Comparison of ENCODE assay signal across 9 cellular contexts in genomic region chr16:84228321-84228838, GRCh38. TPM values are rescaled to one million over a fixed set of nuclear protein-coding genes. Genes with fewer than 3 reads are reported as not detected.
DNase-seq lines count a peak whose midpoint lies in the region; ATAC-seq and TF ChIP-seq lines count a peak whose summit lies in the region.
"Had no signal": no experiment of that assay in that cellular context is flagged by ENCODE, and none has a peak within 500 bp of the region (broad histone marks: within the 10 kb centered on the region; RNA-seq: fewer than 3 reads in every experiment).

No MANE protein-coding gene starts in this region.

- intact Hi-C loops in body of pancreas (cut with DNase I): no loop called here
- intact Hi-C loops in aorta (cut with DNase I): no loop called here

- H3K4me1 ChIP-seq in body of pancreas (no peaks in the 10 kb centered on the region), aorta (ENCODE audit: control insufficient read depth in 1 of 2, insufficient read depth in 2 of 2, low read length in 2 of 2) (no peaks in the 10 kb centered on the region)

- 36 to 54% methylated on average over 16 to 17 of the region's 17 CpGs for WGBS in body of pancreas, 2 donors
- 11 to 24% methylated on average over 17 of the region's 17 CpGs for WGBS in aorta, 2 donors

- no peak overlapping the region for H3K27ac ChIP-seq in body of pancreas
- H3K27ac ChIP-seq in aorta (ENCODE audit: low read depth in 1 of 2, low read length in 2 of 2): no peak overlapping the region

- no peak overlapping the region for H3K4me3 ChIP-seq in body of pancreas
- H3K4me3 ChIP-seq in kidney epithelial cell (ENCODE audit: low read depth, low read length): no peak overlapping the region
- no peak overlapping the region for H3K4me3 ChIP-seq in aorta (ENCODE audit: low read length in 2 of 2)

- H3K36me3 ChIP-seq in body of pancreas (replicated peaks in 1 of 2; ENCODE audit: insufficient read depth in 1 of 2, low read depth in 2 of 2) (no peaks in the 10 kb centered on the region), kidney epithelial cell (ENCODE audit: control insufficient read depth, insufficient read depth, low read length) (no peaks in the 10 kb centered on the region), aorta (ENCODE audit: control insufficient read depth in 1 of 2, insufficient read depth in 2 of 2, low read length in 1 of 2) (no peaks in the 10 kb centered on the region)

- DNase-seq in SHP77 (lab: John Stamatoyannopoulos, UW): peak; percentile 19 to 28
- DNase-seq in SHP77 treated with DMSO at 0.1 percent for 48 hours (lab: John Stamatoyannopoulos, UW): no peak
- peak; percentile 20 to 46 (median 38) for DNase-seq in body of pancreas
- peak; percentile 67 for DNase-seq in kidney epithelial cell (ENCODE audit: low read depth)
- DNase-seq in aorta: peak; percentile 92 to 95
- no peak for DNase-seq in activated naive CD4-positive, alpha-beta T cell treated with Interleukin-2 at 50 U/mL for 16 hours
- DNase-seq: DND-41 had no signal

- ATAC-seq in body of pancreas (peak; percentile 64), aorta (ENCODE audit: low FRiP score) (peak; percentile 92), HG03045 (IDR thresholded peaks at IDR 0.05; ENCODE audit: unreplicated experiment) (no peak), HG03139 (IDR thresholded peaks at IDR 0.05; ENCODE audit: unreplicated experiment) (no peak)

- H3K27me3 ChIP-seq in body of pancreas: no peaks in the 10 kb centered on the region
- no peaks in the 10 kb centered on the region for H3K27me3 ChIP-seq in kidney epithelial cell (ENCODE audit: control insufficient read depth, insufficient read depth, low read length)
- no peaks in the 10 kb centered on the region for H3K27me3 ChIP-seq in aorta (ENCODE audit: control insufficient read depth in 1 of 2, insufficient read depth in 2 of 2, low read length in 1 of 2)

- no peak for TF ChIP-seq POLR2A in body of pancreas (IDR thresholded peaks at IDR 0.05)

- H3K9me3 ChIP-seq in body of pancreas (no peaks in the 10 kb centered on the region), aorta (ENCODE audit: control insufficient read depth, low read length) (no peaks in the 10 kb centered on the region)

- no peak for TF ChIP-seq CTCF in body of pancreas (IDR thresholded peaks at IDR 0.05)
- no peak for TF ChIP-seq CTCF in kidney epithelial cell (IDR thresholded peaks at IDR 0.05; ENCODE audit: insufficient read depth, low read length, poor library complexity, severe bottlenecking)

RNA-seq across cellular contexts. Expression of gene KCNG4, which starts 11.4 kb away (rescaled TPM):
- total RNA-seq in body of pancreas: not detected
- not detected in 2 replicates for total RNA-seq in kidney epithelial cell
- not detected for total RNA-seq in aorta
- polyA plus RNA-seq in aorta: under 1 TPM; 0.03 to 0.13 TPM

RNA-seq across cellular contexts. Expression of gene ADAD2, which starts 37.4 kb away (rescaled TPM):
- total RNA-seq in body of pancreas (1 to 10 TPM in 1 of 2 donors, not detected in 1; 4.0 TPM), kidney epithelial cell (not detected in 2 replicates), aorta (under 1 TPM in 1 of 2 donors, not detected in 1; 0.33 TPM)
- polyA plus RNA-seq in aorta: 1 to 10 TPM in 1 of 2 donors, not detected in 1; 1.0 TPM

RNA-seq across cellular contexts. Expression of gene TAF1C, which starts 41.5 kb away (rescaled TPM):
- total RNA-seq in body of pancreas (10 to 100 TPM; 33.5 to 80.8 TPM), kidney epithelial cell (23.9 and 34.6 TPM in 2 replicates), aorta (10 to 100 TPM; 46.6 to 50.9 TPM)
- 10 to 100 TPM in 1 of 2 donors, 1 to 10 TPM in 1; 8.4 to 80.9 TPM for polyA plus RNA-seq in aorta

Comparison
In these comparisons a context has a peak if more than half of its experiments do, and no peak if none do; other contexts are left out.
1. DNase-seq: peak in SHP77 (2 of 2), body of pancreas (4 of 4), kidney epithelial cell (single experiment) and aorta (2 of 2); none in SHP77 treated with DMSO at 0.1 percent for 48 hours (single experiment) and activated naive CD4-positive, alpha-beta T cell treated with Interleukin-2 at 50 U/mL for 16 hours (single experiment).
2. ATAC-seq: peak in body of pancreas (single experiment) and aorta (single experiment); none in HG03045 (single experiment) and HG03139 (single experiment).